In genomic region chr4:116866116-116866515, GRCh38 we compare ENCODE assay signal across 14 cellular contexts.
A peak's percentile ranks its signal among the peaks of the same experiment; 100 is the strongest.
DNase-seq lines count a peak whose midpoint lies in the region; FAIRE-seq and TF ChIP-seq lines count a peak whose summit lies in the region.
"Had no signal": no experiment of that assay in that cellular context is flagged by ENCODE, and none has a peak within 500 bp of the region (broad histone marks: within the 10 kb centered on the region; RNA-seq: fewer than 3 reads in every experiment).

No MANE protein-coding gene starts in this region.

- no peak overlapping the region for H2BK120ac ChIP-seq in neuronal stem cell (ENCODE audit: low read depth, low read length)

- no peak overlapping the region for H3K4me2 ChIP-seq in neuronal stem cell (ENCODE audit: insufficient read depth, low read length, poor library complexity, severe bottlenecking)

- peaks cover 0 to 2% of the 10 kb centered on the region in 2 donors for H3K4me1 ChIP-seq in neuronal stem cell (ENCODE audit: control insufficient read depth in 2 of 2, insufficient read depth in 1 of 2, low read depth in 1 of 2, low read length in 2 of 2)
- H3K4me1 ChIP-seq: BE2C had no signal

- H3K9ac ChIP-seq in neuronal stem cell (ENCODE audit: low read depth, low read length, poor library complexity) = no peak overlapping the region

- no peaks in the 10 kb centered on the region for H3K27me3 ChIP-seq in neuronal stem cell (ENCODE audit: control insufficient read depth in 3 of 3, insufficient read depth in 3 of 3, low read depth in 1 of 3, low read length in 3 of 3)
- H3K27me3 ChIP-seq: BE2C had no signal

- no peak overlapping the region for H3K18ac ChIP-seq in neuronal stem cell (ENCODE audit: low read length)

- H3K23ac ChIP-seq in neuronal stem cell (ENCODE audit: low read depth, low read length, poor library complexity) = no peak overlapping the region

- DNase-seq in H4 (ENCODE audit: low spot score) (peak; percentile 5), RKO (ENCODE audit: low spot score) (peak; percentile 16), astrocyte of the hippocampus (ENCODE audit: low read depth, low spot score) (peak; percentile 82), neuronal stem cell (ENCODE audit: low spot score) (no peak), SW 1271 (lab: John Stamatoyannopoulos, UW) (no peak), H54 (ENCODE audit: insufficient read length, low spot score) (no peak)
- no peak for DNase-seq in activated effector memory CD4-positive, alpha-beta T cell treated with anti-CD3 and anti-CD28 coated beads, Interleukin-2, amount 50 U/mL, for 16 hours
- DNase-seq: BE2C; CD4-positive, alpha-beta T cell; H9; Kasumi-1; NCI-H187 treated with DMSO at 0.1 percent for 48 hours; NCI-H748 treated with DMSO at 0.1 percent for 48 hours; T-cell had no signal

- H2AFZ ChIP-seq in neuronal stem cell (ENCODE audit: low read length) = peak overlapping the region; percentile 76

- H2BK5ac ChIP-seq in neuronal stem cell (ENCODE audit: low read length) = no peak overlapping the region

- no peak overlapping the region for H3K4me3 ChIP-seq in neuronal stem cell (ENCODE audit: low read length in 2 of 2)

- H4K8ac ChIP-seq in neuronal stem cell (ENCODE audit: low read depth, low read length) = no peak overlapping the region

- FAIRE-seq in H54 (lab: Jason Lieb, UNC) = no peak

- no peaks in the 10 kb centered on the region for H3K9me3 ChIP-seq in neuronal stem cell (replicated peaks in 1 of 2; ENCODE audit: control insufficient read depth in 2 of 2, insufficient read depth in 1 of 2, low read depth in 1 of 2, low read length in 2 of 2)
- H3K9me3 ChIP-seq: BE2C had no signal

- H3K14ac ChIP-seq in neuronal stem cell (ENCODE audit: low read length) = no peak overlapping the region

- H3K4ac ChIP-seq in neuronal stem cell (ENCODE audit: low read length) = no peak overlapping the region

- no CpG with 5 or more reads among the region's 2 CpGs for WGBS in neuronal stem cell (ENCODE audit: extremely low coverage in 2 of 2, insufficient read length in 2 of 2, insufficient replicate concordance in 1 of 2), 2 donors

- no peaks in the 10 kb centered on the region for H3K79me1 ChIP-seq in neuronal stem cell (ENCODE audit: low read depth, low read length)

- no peaks in the 10 kb centered on the region for H3K36me3 ChIP-seq in neuronal stem cell (replicated peaks in 1 of 2; ENCODE audit: control insufficient read depth in 2 of 2, insufficient read depth in 2 of 2, low read length in 2 of 2)
- H3K36me3 ChIP-seq: BE2C had no signal

- H2BK12ac ChIP-seq in neuronal stem cell (ENCODE audit: low read length) = no peak overlapping the region

- TF ChIP-seq POLR2A in H54 (IDR thresholded peaks at IDR 0.05; ENCODE audit: low read depth, low read length) = no peak

- no peak overlapping the region for H4K91ac ChIP-seq in neuronal stem cell (ENCODE audit: low read depth, low read length, poor library complexity)

- H3K27ac ChIP-seq in neuronal stem cell (replicated peaks; ENCODE audit: low read length) = no peak overlapping the region

- H2AK5ac ChIP-seq in neuronal stem cell (ENCODE audit: low read depth, low read length) = no peak overlapping the region

- no peak overlapping the region for H2BK15ac ChIP-seq in neuronal stem cell (ENCODE audit: low read length)

Comparison
In these comparisons a context has a peak if more than half of its experiments do, and no peak if none do; other contexts are left out.
1. DNase-seq: peak in H4 (single experiment), RKO (single experiment) and astrocyte of the hippocampus (single experiment); none in neuronal stem cell (single experiment), activated effector memory CD4-positive, alpha-beta T cell treated with anti-CD3 and anti-CD28 coated beads, Interleukin-2, amount 50 U/mL, for 16 hours (single experiment), SW 1271 (0 of 2) and H54 (single experiment).